ENCODE assay signal across 2 cellular contexts in genomic region chr7:130712416-130712815, GRCh38.
TF ChIP-seq lines count a peak whose summit lies in the region.

No MANE protein-coding gene starts in this region.

TF ChIP-seq in GM23338, 12 proteins besides CTCF, POLR2A, EP300 and RAD21:
- TF ChIP-seq CREB1 (CRISPR knock-in tag; IDR thresholded peaks at IDR 0.05; ENCODE audit: low read depth) (no peak), ZNF114 (CRISPR knock-in tag; IDR thresholded peaks at IDR 0.05) (no peak), ZNF331 (CRISPR knock-in tag; IDR thresholded peaks at IDR 0.05; ENCODE audit: low read depth) (no peak)
- TF ChIP-seq, protein P1, sequence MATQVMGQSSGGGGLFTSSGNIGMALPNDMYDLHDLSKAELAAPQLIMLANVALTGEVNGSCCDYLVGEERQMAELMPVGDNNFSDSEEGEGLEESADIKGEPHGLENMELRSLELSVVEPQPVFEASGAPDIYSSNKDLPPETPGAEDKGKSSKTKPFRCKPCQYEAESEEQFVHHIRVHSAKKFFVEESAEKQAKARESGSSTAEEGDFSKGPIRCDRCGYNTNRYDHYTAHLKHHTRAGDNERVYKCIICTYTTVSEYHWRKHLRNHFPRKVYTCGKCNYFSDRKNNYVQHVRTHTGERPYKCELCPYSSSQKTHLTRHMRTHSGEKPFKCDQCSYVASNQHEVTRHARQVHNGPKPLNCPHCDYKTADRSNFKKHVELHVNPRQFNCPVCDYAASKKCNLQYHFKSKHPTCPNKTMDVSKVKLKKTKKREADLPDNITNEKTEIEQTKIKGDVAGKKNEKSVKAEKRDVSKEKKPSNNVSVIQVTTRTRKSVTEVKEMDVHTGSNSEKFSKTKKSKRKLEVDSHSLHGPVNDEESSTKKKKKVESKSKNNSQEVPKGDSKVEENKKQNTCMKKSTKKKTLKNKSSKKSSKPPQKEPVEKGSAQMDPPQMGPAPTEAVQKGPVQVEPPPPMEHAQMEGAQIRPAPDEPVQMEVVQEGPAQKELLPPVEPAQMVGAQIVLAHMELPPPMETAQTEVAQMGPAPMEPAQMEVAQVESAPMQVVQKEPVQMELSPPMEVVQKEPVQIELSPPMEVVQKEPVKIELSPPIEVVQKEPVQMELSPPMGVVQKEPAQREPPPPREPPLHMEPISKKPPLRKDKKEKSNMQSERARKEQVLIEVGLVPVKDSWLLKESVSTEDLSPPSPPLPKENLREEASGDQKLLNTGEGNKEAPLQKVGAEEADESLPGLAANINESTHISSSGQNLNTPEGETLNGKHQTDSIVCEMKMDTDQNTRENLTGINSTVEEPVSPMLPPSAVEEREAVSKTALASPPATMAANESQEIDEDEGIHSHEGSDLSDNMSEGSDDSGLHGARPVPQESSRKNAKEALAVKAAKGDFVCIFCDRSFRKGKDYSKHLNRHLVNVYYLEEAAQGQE (IDR thresholded peaks at IDR 0.05; ENCODE audit: unreplicated experiment), result no peak

TF ChIP-seq in K562, 482 proteins besides CTCF, POLR2A, EP300 and RAD21:
- TF ChIP-seq ZNF133 (CRISPR knock-in tag; IDR thresholded peaks at IDR 0.05), result no peak
- no peak for TF ChIP-seq RFX1 (IDR thresholded peaks at IDR 0.05)
- TF ChIP-seq, protein P2, sequence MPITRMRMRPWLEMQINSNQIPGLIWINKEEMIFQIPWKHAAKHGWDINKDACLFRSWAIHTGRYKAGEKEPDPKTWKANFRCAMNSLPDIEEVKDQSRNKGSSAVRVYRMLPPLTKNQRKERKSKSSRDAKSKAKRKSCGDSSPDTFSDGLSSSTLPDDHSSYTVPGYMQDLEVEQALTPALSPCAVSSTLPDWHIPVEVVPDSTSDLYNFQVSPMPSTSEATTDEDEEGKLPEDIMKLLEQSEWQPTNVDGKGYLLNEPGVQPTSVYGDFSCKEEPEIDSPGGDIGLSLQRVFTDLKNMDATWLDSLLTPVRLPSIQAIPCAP (CRISPR knock-in tag; IDR thresholded peaks at IDR 0.05; ENCODE audit: borderline replicate concordance), result no peak
- TF ChIP-seq ZNF134 (CRISPR knock-in tag; conservative IDR thresholded peaks at IDR 0.05), result peak; percentile 38; the same call in 1 of the 2 replicates
